13 cellular contexts compared by ENCODE assay signal in the genomic region with DNA sequence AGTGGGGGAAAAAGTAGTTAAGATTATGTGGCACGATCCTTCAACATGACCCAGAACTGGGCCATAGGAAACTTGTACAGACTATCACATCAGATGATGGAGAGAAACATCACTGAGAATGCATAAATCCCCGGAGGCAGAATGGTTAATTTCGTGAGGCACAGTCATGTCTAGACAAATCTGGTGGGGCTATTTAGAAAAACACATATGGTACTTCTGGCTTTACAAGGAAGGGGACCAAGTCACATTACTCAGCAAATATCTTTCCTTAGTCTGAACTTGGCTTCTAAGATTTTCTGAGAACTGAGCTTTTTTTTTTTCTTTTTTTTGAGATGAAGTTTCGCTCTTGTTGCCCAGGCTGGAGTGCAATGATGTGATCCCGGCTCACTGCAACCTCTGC.
"Had no signal": no experiment of that assay in that cellular context is flagged by ENCODE, and none has a peak within 500 bp of the region (broad histone marks: within the 10 kb centered on the region; RNA-seq: fewer than 3 reads in every experiment).

No MANE protein-coding gene starts in this region.

- H3K27ac Mint-ChIP-seq: activated CD4-positive, alpha-beta T cell treated with anti-CD3 and anti-CD28 coated beads, Interleukin-2, amount 10 ng/mL, durations not matched to agents 7 days and 5 days; activated naive CD4-positive, alpha-beta T cell treated with anti-CD3 and anti-CD28 coated beads, Interleukin-2, amount 50 U/mL, for 72 hours; activated T-cell treated with anti-CD3 and anti-CD28 coated beads, Interleukin-2, amount 50 U/mL, for 24 hours; T-helper 17 cell had no signal

- H3K27me3 ChIP-seq: pancreas, thyroid gland had no signal

- H3K36me3 ChIP-seq: pancreas, thyroid gland had no signal

- H3K27me3 Mint-ChIP-seq: activated CD4-positive, alpha-beta T cell treated with anti-CD3 and anti-CD28 coated beads, Interleukin-2, amount 10 ng/mL, durations not matched to agents 7 days and 5 days; activated T-cell treated with anti-CD3 and anti-CD28 coated beads, Interleukin-2, amount 50 U/mL, for 24 hours; brain; T-helper 17 cell had no signal

- ATAC-seq: activated naive CD4-positive, alpha-beta T cell treated with anti-CD3 and anti-CD28 coated beads, Interleukin-2, amount 50 U/mL, for 72 hours; pancreas; T-helper 17 cell had no signal

- H3K4me1 ChIP-seq: pancreas had no signal

- H3K36me3 Mint-ChIP-seq: activated naive CD4-positive, alpha-beta T cell treated with anti-CD3 and anti-CD28 coated beads, Interleukin-2, amount 50 U/mL, for 72 hours had no signal

- DNase-seq: activated CD4-positive, alpha-beta T cell treated with anti-CD3 and anti-CD28 coated beads, Interleukin-2, amount 10 ng/mL, durations not matched to agents 7 days and 5 days; activated CD4-positive, CD25-positive, alpha-beta regulatory T cell; activated effector memory CD4-positive, alpha-beta T cell treated with anti-CD3 and anti-CD28 coated beads, Interleukin-2, amount 50 U/mL, for 16 hours; activated T-cell treated with anti-CD3 and anti-CD28 coated beads, Interleukin-2, amount 50 U/mL, for 24 hours; amniotic stem cell; dermis blood vessel endothelial cell; kidney glomerular epithelial cell; pancreas; T-helper 17 cell; thyroid gland had no signal

- H3K4me3 Mint-ChIP-seq: activated CD4-positive, alpha-beta T cell treated with anti-CD3 and anti-CD28 coated beads, Interleukin-2, amount 10 ng/mL, durations not matched to agents 7 days and 5 days; activated T-cell treated with anti-CD3 and anti-CD28 coated beads, Interleukin-2, amount 50 U/mL, for 24 hours; brain; neural crest cell; T-helper 17 cell had no signal

- H3K27ac ChIP-seq: pancreas had no signal

- H3K4me3 ChIP-seq: pancreas, thyroid gland had no signal

- H3K9me3 Mint-ChIP-seq: activated CD4-positive, alpha-beta T cell treated with anti-CD3 and anti-CD28 coated beads, Interleukin-2, amount 10 ng/mL, durations not matched to agents 7 days and 5 days; activated naive CD4-positive, alpha-beta T cell treated with anti-CD3 and anti-CD28 coated beads, Interleukin-2, amount 50 U/mL, for 72 hours; activated T-cell treated with anti-CD3 and anti-CD28 coated beads, Interleukin-2, amount 50 U/mL, for 24 hours; neural crest cell had no signal

- H3K9me3 ChIP-seq: pancreas, thyroid gland had no signal
